Comparison of ENCODE assay signal across 8 cellular contexts in the genomic region with DNA sequence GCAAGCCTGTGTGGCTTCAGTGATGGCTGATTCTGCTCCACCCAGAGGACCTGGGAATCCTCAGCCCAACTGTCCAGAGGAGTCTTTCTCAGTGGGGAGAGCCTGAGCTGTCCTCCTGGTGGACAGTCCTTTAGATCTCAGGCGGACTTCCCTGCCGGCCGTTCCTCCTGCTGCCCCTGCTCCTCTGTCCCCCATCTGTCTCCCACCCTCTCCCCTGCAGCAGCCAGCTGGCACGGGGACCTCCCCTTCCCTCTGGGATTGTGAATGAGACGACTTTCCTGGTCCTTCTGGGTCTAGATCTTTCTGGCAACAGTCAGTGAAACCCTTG.
DNase-seq lines count a peak whose midpoint lies in the region; ATAC-seq and TF ChIP-seq lines count a peak whose summit lies in the region.

No MANE protein-coding gene starts in this region.

- TF ChIP-seq POLR2A in body of pancreas (IDR thresholded peaks at IDR 0.05): no peak

- POLR2A ChIA-PET in A673 (lab: Charles Lee; ENCODE audit: low non-redundant PET) (no interaction called here), PC-3 (lab: Charles Lee; ENCODE audit: unreplicated experiment) (no interaction called here)

- H3K4me3 ChIP-seq in A673 (ENCODE audit: low read depth, low read length, poor library complexity, severe bottlenecking): peak overlapping the region; percentile 23
- H3K4me3 ChIP-seq in HL-60 (replicated peaks; ENCODE audit: insufficient read depth, low read length): no peak overlapping the region
- H3K4me3 ChIP-seq in muscle layer of duodenum (ENCODE audit: low read depth in 1 of 2, low read length in 2 of 2): peak overlapping the region in 1 of 2 donors; percentile 1
- H3K4me3 ChIP-seq in body of pancreas: no peak overlapping the region
- H3K4me3 ChIP-seq in PC-3 (ENCODE audit: low read length): no peak overlapping the region

- no peak overlapping the region for H3K9ac ChIP-seq in PC-3 (ENCODE audit: low read length)

- H3K36me3 ChIP-seq in A673 (ENCODE audit: insufficient read depth, low read length, poor library complexity, severe bottlenecking): no peaks in the 10 kb centered on the region
- no peaks in the 10 kb centered on the region for H3K36me3 ChIP-seq in muscle layer of duodenum (ENCODE audit: control insufficient read depth in 1 of 2, insufficient read depth in 2 of 2, low read length in 2 of 2)
- H3K36me3 ChIP-seq in body of pancreas (replicated peaks in 1 of 2; ENCODE audit: insufficient read depth in 1 of 2, low read depth in 2 of 2): no peaks in the 10 kb centered on the region
- H3K36me3 ChIP-seq in PC-3 (ENCODE audit: low read depth, low read length): peaks cover 8% of the 10 kb centered on the region; the same call in 1 of the 2 replicates

- no peaks in the 10 kb centered on the region for H3K9me2 ChIP-seq in PC-3 (replicated peaks; ENCODE audit: low read length)

- H3K27ac ChIP-seq in A673 (ENCODE audit: low read depth, low read length, poor library complexity, severe bottlenecking) (peak overlapping the region; percentile 75), HL-60 (replicated peaks) (peak overlapping the region; percentile 27; the same call in 1 of the 2 replicates), muscle layer of duodenum (ENCODE audit: low read length) (peak overlapping the region; percentile 81), body of pancreas (peak overlapping the region in 2 of 4 donors; percentile 38 to 85), PC-3 (ENCODE audit: low read length) (no peak overlapping the region)

- peak overlapping the region in 2 of 5 experiments; percentile 37 to 57 for H3K4me3 Mint-ChIP-seq in brain

- CTCF ChIA-PET in A673 (lab: Charles Lee): no interaction called here
- CTCF ChIA-PET in PC-3 (lab: Charles Lee): no interaction called here

- no peaks in the 10 kb centered on the region for H4K20me1 ChIP-seq in PC-3 (ENCODE audit: low read length)

- ATAC-seq in HG02610 (IDR thresholded peaks at IDR 0.05; ENCODE audit: unreplicated experiment) (no peak), body of pancreas (no peak), PC-3 (no peak)

- DNase-seq in A673 (ENCODE audit: low spot score) (no peak), HL-60 (ENCODE audit: low read depth in 1 of 2, low spot score in 1 of 2) (no peak), NCI-H345 (lab: John Stamatoyannopoulos, UW) (no peak), body of pancreas (no peak), PC-3 (no peak)

- H3K4me1 ChIP-seq in A673 (ENCODE audit: insufficient read depth, low read length, poor library complexity, severe bottlenecking) (peaks cover 55% of the 10 kb centered on the region), muscle layer of duodenum (ENCODE audit: control insufficient read depth in 1 of 2, insufficient read depth in 2 of 2, low read length in 2 of 2) (peaks cover 32 to 66% of the 10 kb centered on the region in 2 donors), body of pancreas (peaks cover 55% of the 10 kb centered on the region), PC-3 (ENCODE audit: insufficient read depth, low read length) (peaks cover 55% of the 10 kb centered on the region)

- WGBS in body of pancreas, 2 donors: 56 to 85% methylated on average over 5 of the region's 5 CpGs

- peaks cover 86% of the 10 kb centered on the region for H3K79me2 ChIP-seq in PC-3 (ENCODE audit: low read length)

- H3K36me3 Mint-ChIP-seq in brain: peaks cover 5% of the 10 kb centered on the region

- no peaks in the 10 kb centered on the region for H3K27me3 Mint-ChIP-seq in brain

- H2AFZ ChIP-seq in PC-3 (ENCODE audit: low read length): no peak overlapping the region

- TF ChIP-seq CTCF in A673 (conservative IDR thresholded peaks at IDR 0.05; ENCODE audit: low read depth, low read length): no peak
- TF ChIP-seq CTCF in HL-60 (IDR thresholded peaks at IDR 0.05; ENCODE audit: insufficient read depth, low read length): no peak
- TF ChIP-seq CTCF in brain (conservative IDR thresholded peaks at IDR 0.05): no peak
- TF ChIP-seq CTCF in body of pancreas (IDR thresholded peaks at IDR 0.05): no peak
- TF ChIP-seq CTCF in PC-3 (conservative IDR thresholded peaks at IDR 0.05; ENCODE audit: low read depth, low read length): no peak

- H3K4me2 ChIP-seq in PC-3 (ENCODE audit: low read length): no peak overlapping the region

- peaks cover 54% of the 10 kb centered on the region for H3K4me1 Mint-ChIP-seq in brain

- no peaks in the 10 kb centered on the region for H3F3A ChIP-seq in PC-3 (ENCODE audit: low read length, unreplicated experiment)

- no peaks in the 10 kb centered on the region for H3K9me3 ChIP-seq in A673 (ENCODE audit: low read depth, low read length, poor library complexity, severe bottlenecking)
- H3K9me3 ChIP-seq in muscle layer of duodenum (ENCODE audit: control insufficient read depth in 1 of 2, low read length in 2 of 2): no peaks in the 10 kb centered on the region
- H3K9me3 ChIP-seq in body of pancreas: no peaks in the 10 kb centered on the region
- H3K9me3 ChIP-seq in PC-3 (ENCODE audit: low read length): no peaks in the 10 kb centered on the region

- peak overlapping the region; percentile 35 to 93 (median 89) for H3K27ac Mint-ChIP-seq in brain

- no TSS peak for BruUV-seq in A673 (replicated peaks; lab: Mats Ljungman, UMichigan)
- BruUV-seq in PC-3 (replicated peaks; lab: Mats Ljungman, UMichigan): no TSS peak

- H3K27me3 ChIP-seq in A673 (replicated peaks; ENCODE audit: insufficient read depth, low read depth, low read length, poor library complexity): no peaks in the 10 kb centered on the region
- no peaks in the 10 kb centered on the region for H3K27me3 ChIP-seq in HL-60 (ENCODE audit: insufficient read depth, poor library complexity, severe bottlenecking)
- no peaks in the 10 kb centered on the region for H3K27me3 ChIP-seq in muscle layer of duodenum (ENCODE audit: low read depth, low read length)
- H3K27me3 ChIP-seq in body of pancreas: no peaks in the 10 kb centered on the region
- no peaks in the 10 kb centered on the region for H3K27me3 ChIP-seq in PC-3 (ENCODE audit: low read length)

- intact Hi-C loops in A673 (cut with micrococcal nuclease; ENCODE audit: unreplicated experiment) (no loop called here), body of pancreas (cut with DNase I) (no loop called here), PC-3 (cut with micrococcal nuclease) (no loop called here)

- no peaks in the 10 kb centered on the region for H3K9me3 Mint-ChIP-seq in brain
